8 cellular contexts compared by ENCODE assay signal in the genomic region with DNA sequence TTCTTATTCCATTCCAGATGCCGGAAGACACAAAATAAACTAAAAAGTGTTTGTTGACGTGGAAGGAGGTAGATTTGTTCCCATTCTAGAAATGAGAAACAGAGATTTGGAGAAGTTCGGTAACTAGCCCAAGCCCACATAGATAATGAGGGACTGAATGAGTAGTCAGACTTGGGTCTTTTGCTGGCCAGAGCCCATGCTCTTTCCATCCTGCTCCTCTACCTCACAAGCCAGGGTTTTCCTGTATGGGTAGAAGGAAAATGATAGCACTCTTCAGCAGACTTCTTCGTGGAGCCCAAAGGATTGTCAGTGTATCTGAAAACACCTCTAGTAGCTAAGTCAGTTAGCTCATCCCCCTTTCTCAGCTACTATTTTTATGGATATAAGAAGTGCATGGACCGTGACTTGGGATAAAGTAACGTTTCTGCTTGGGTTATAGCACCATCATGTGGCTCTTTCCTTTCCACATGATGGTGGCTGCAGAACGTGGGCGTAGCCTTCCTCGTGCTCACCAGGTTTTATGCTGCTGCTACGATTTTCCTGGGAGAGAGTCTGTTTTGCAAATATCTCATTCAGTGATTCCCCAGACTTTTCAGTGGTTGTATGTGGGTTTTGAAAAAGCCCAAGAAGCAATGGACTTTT.
DNase-seq lines count a peak whose midpoint lies in the region; ATAC-seq and TF ChIP-seq lines count a peak whose summit lies in the region.

No MANE protein-coding gene starts in this region.

- no peaks in the 10 kb centered on the region for H3K9me2 ChIP-seq in GM23248 (ENCODE audit: insufficient read depth)

- TF ChIP-seq CTCF in Panc1 (IDR thresholded peaks at IDR 0.05) (peak; percentile 68), fibroblast of the aortic adventitia (IDR thresholded peaks at IDR 0.05; ENCODE audit: insufficient read depth, low read length) (peak; percentile 70), retinal pigment epithelial cell (conservative IDR thresholded peaks at IDR 0.05; ENCODE audit: low read depth, low read length) (peak; percentile 56)

- H3K27me3 ChIP-seq in GM23248 (replicated peaks; ENCODE audit: insufficient read depth) (peaks cover 25% of the 10 kb centered on the region), Panc1 (ENCODE audit: control insufficient read depth, insufficient read depth, low read length) (peaks cover 20% of the 10 kb centered on the region; the same call in 1 of the 2 replicates)

- ATAC-seq in Panc1 (peak; percentile 81), GM21717 (IDR thresholded peaks at IDR 0.05; ENCODE audit: unreplicated experiment) (no peak)
- no peak for ATAC-seq in naive thymus-derived CD8-positive, alpha-beta T cell

- H3K79me2 ChIP-seq in GM23248 (ENCODE audit: insufficient read depth): no peaks in the 10 kb centered on the region

- no peaks in the 10 kb centered on the region for H3K36me3 ChIP-seq in GM23248 (ENCODE audit: low read depth)
- H3K36me3 ChIP-seq in Panc1 (ENCODE audit: control insufficient read depth, insufficient read depth, low read length): no peaks in the 10 kb centered on the region

- H2AFZ ChIP-seq in GM23248: no peak overlapping the region

- in situ Hi-C loops in GM23248 (cut with MboI) (no loop called here), Panc1 (cut with HindIII; ENCODE audit: low pct_unique_long_range_greater_than_20kb, low sequenced_read_pairs) (no loop called here)

- no peak overlapping the region for H3K4me2 ChIP-seq in GM23248 (ENCODE audit: unreplicated experiment)

- peaks cover 0 to 12% (median 0%) of the 10 kb centered on the region in 5 donors for H3K27me3 Mint-ChIP-seq in naive thymus-derived CD8-positive, alpha-beta T cell

- no peak overlapping the region for H3K27ac Mint-ChIP-seq in naive thymus-derived CD8-positive, alpha-beta T cell

- no peaks in the 10 kb centered on the region for H3K9me3 Mint-ChIP-seq in naive thymus-derived CD8-positive, alpha-beta T cell

- no peak overlapping the region for H3K9ac ChIP-seq in GM23248

- no peak overlapping the region for H3K4me3 Mint-ChIP-seq in naive thymus-derived CD8-positive, alpha-beta T cell

- peaks cover 13% of the 10 kb centered on the region for H3K4me1 ChIP-seq in GM23248 (ENCODE audit: insufficient read depth)
- no peaks in the 10 kb centered on the region for H3K4me1 ChIP-seq in Panc1 (ENCODE audit: control insufficient read depth, insufficient read depth, low read length)

- intact Hi-C loops in Panc1 (cut with micrococcal nuclease; ENCODE audit: unreplicated experiment): no loop called here

- DNase-seq in GM23248 (peak; percentile 85), Panc1 (ENCODE audit: low read depth, low spot score) (no peak), fibroblast of the aortic adventitia (ENCODE audit: low read depth) (peak; percentile 82), retinal pigment epithelial cell (ENCODE audit: low read depth) (no peak), NCI-H774 (lab: John Stamatoyannopoulos, UW) (no peak), NCI-H1436 (lab: John Stamatoyannopoulos, UW) (no peak)
- DNase-seq in naive thymus-derived CD8-positive, alpha-beta T cell: no peak

- peaks cover 0 to 6% (median 0%) of the 10 kb centered on the region in 4 donors for H3K4me1 Mint-ChIP-seq in naive thymus-derived CD8-positive, alpha-beta T cell

- H3K27ac ChIP-seq in GM23248: no peak overlapping the region
- H3K27ac ChIP-seq in Panc1 (ENCODE audit: low read length): no peak overlapping the region

- H3K4me3 ChIP-seq in GM23248 (no peak overlapping the region), Panc1 (ENCODE audit: low read depth in 2 of 2, low read length in 2 of 2) (no peak overlapping the region), fibroblast of the aortic adventitia (ENCODE audit: low read depth, low read length) (no peak overlapping the region), retinal pigment epithelial cell (ENCODE audit: low read length) (no peak overlapping the region)

- CTCF ChIA-PET in Panc1 (lab: Charles Lee): interaction anchor here (0.7 kb wide), 1 partner anchor 21 kb away, joined by 3 read pairs; no protein-coding TSS in a partner anchor

- WGBS in GM23248 (ENCODE audit: low coverage in 1 of 2, low lambda C conversion rate in 2 of 2, missing lambda C conversion rate in 2 of 2), 2 experiments: 20 to 21% methylated on average over 10 of the region's 10 CpGs

- POLR2A ChIA-PET in Panc1 (lab: Charles Lee): no interaction called here
- POLR2A ChIA-PET in naive thymus-derived CD8-positive, alpha-beta T cell (lab: Charles Lee): no interaction called here

- no peaks in the 10 kb centered on the region for H3K36me3 Mint-ChIP-seq in naive thymus-derived CD8-positive, alpha-beta T cell

- BruUV-seq in Panc1 (replicated peaks; lab: Mats Ljungman, UMichigan): no TSS peak

- no peaks in the 10 kb centered on the region for H4K20me1 ChIP-seq in GM23248 (ENCODE audit: insufficient read depth)

- H3K9me3 ChIP-seq in GM23248 (ENCODE audit: low read depth): no peaks in the 10 kb centered on the region
- H3K9me3 ChIP-seq in Panc1 (ENCODE audit: control insufficient read depth, insufficient read depth, low read depth, low read length): no peaks in the 10 kb centered on the region

- peaks cover 10% of the 10 kb centered on the region for H3F3A ChIP-seq in GM23248 (ENCODE audit: insufficient read depth)

Comparison
In these comparisons a context has a peak if more than half of its experiments do, and no peak if none do; other contexts are left out.
1. DNase-seq: peak in GM23248 (single experiment) and fibroblast of the aortic adventitia (single experiment); none in Panc1 (single experiment), retinal pigment epithelial cell (single experiment), NCI-H774 (single experiment), NCI-H1436 (single experiment) and naive thymus-derived CD8-positive, alpha-beta T cell (0 of 10).
2. Peak in every context shown above with its lines, with median percentiles within 50 percentile points of each other: CTCF ChIP-seq.